Comparison of ENCODE assay signal across 8 cellular contexts in the genomic region with DNA sequence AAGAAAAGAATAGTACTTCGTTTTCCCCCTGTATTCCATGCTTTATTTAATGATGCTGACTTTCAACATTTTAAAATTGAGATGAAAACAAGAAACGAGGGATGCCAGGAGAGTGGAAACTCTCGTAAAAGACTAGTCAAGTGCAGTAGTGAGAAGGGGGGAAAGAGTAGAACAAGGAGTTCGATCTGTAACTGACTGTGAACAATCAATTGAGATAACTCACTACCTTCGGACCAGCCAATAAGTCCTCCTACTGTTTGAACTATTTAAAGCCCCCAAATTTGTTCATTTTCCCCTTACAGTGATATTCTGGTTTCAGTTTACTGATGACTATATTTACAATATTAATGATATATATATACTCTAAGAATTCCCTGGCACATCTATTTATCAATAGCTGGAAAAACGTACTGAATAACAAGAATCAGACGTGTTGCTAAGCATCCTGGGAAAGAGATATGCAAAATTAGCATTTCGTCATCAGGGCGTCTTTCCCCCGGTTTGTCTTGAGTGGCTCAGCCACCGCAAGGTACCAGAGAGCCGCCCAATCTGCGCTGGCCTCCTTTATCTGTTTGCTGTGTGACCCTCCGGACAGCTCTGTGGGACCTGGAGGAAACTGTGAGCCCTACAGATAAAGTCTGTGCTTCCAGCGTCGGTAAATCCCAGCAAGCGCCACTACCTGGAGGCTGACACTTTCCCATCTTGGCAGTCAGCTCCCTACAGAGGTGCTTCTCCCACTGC. TPM values are rescaled to one million over a fixed set of nuclear protein-coding genes. Genes with fewer than 3 reads are reported as not detected.
DNase-seq lines count a peak whose midpoint lies in the region; ATAC-seq, FAIRE-seq and TF ChIP-seq lines count a peak whose summit lies in the region.

No MANE protein-coding gene starts in this region.

- H3K27me3 ChIP-seq in adrenal gland: no peaks in the 10 kb centered on the region

- ATAC-seq in HG02798 (IDR thresholded peaks at IDR 0.05; ENCODE audit: poor library complexity, unreplicated experiment): peak; percentile 90
- ATAC-seq in left cardiac atrium: peak; percentile 90 to 93

- no peaks in the 10 kb centered on the region for H3K36me3 ChIP-seq in adrenal gland (replicated peaks in 1 of 2)

- no peak for TF ChIP-seq POLR2A in GM12891 (IDR thresholded peaks at IDR 0.05; ENCODE audit: low read depth, low read length)
- peak in 1 of 2 donors; percentile 31 for TF ChIP-seq POLR2A in adrenal gland (IDR thresholded peaks at IDR 0.05)

- DNase-seq in GM12891 (ENCODE audit: insufficient read length, low spot score) (peak; percentile 78), NCI-H1417 treated with DMSO at 0.1 percent for 48 hours (lab: John Stamatoyannopoulos, UW) (peak; percentile 87), SW480 (ENCODE audit: low spot score) (peak; percentile 94), adrenal gland (peak; percentile 79 to 95 (median 91)), left cardiac atrium (peak; percentile 87), posterior vena cava (ENCODE audit: low spot score) (peak; percentile 89), ureter (ENCODE audit: low spot score) (peak; percentile 83)

- peak overlapping the region in 3 of 4 donors; percentile 9 to 63 (median 59) for H3K4me3 ChIP-seq in adrenal gland

- FAIRE-seq in GM12891 (lab: Jason Lieb, UNC): peak; percentile 84

- H3K4me1 ChIP-seq in adrenal gland (replicated peaks in 1 of 2): peaks cover 0 to 16% of the 10 kb centered on the region in 2 donors

- 0% methylated on average over 16 to 17 of the region's 17 CpGs for WGBS in adrenal gland, 4 donors

- H3K27ac ChIP-seq in adrenal gland: peak overlapping the region; percentile 4 to 87 (median 74)

- no peak for TF ChIP-seq CTCF in adrenal gland (IDR thresholded peaks at IDR 0.05)

- intact Hi-C loops in adrenal gland (cut with DNase I): no loop called here
- intact Hi-C loops in left cardiac atrium (cut with DNase I): no loop called here
- intact Hi-C loops in posterior vena cava (cut with DNase I): no loop called here

- H3K9me3 ChIP-seq in adrenal gland (replicated peaks in 1 of 3): no peaks in the 10 kb centered on the region

TF ChIP-seq in GM12891, 5 proteins besides CTCF, POLR2A, EP300 and RAD21:
- TF ChIP-seq TAF1 (IDR thresholded peaks at IDR 0.05; ENCODE audit: low read depth, low read length) (0 out of 2 replicates have a peak, but pooled peaks have one; percentile 28), PAX5 (IDR thresholded peaks at IDR 0.05; ENCODE audit: insufficient read depth, low read length, severe bottlenecking) (no peak), SPI1 (IDR thresholded peaks at IDR 0.05; ENCODE audit: low read depth, low read length) (no peak), POLR2AphosphoS5 (IDR thresholded peaks at IDR 0.05; ENCODE audit: low read depth, low read length) (no peak), POU2F2 (IDR thresholded peaks at IDR 0.05; ENCODE audit: low read depth, low read length) (peak; percentile 99)

RNA-seq across cellular contexts. Expression of gene PDIA4, which starts 41.1 kb away (rescaled TPM):
- polyA plus RNA-seq in GM12891 (2012; ENCODE audit: low read depth, missing spikeins): 65.8 TPM
- total RNA-seq in adrenal gland (100 to 1,000 TPM in 2 of 8 donors, 10 to 100 TPM in 6; 52.1 to 123 (median 69.7) TPM), left cardiac atrium (10 to 100 TPM; 56.2 to 95.3 TPM), posterior vena cava (100 to 1,000 TPM in 1 of 2 donors, 10 to 100 TPM in 1; 64.8 to 117 TPM), ureter (116 TPM)
- 10 to 100 TPM; 19.9 to 91.3 (median 26.1) TPM for polyA plus RNA-seq in adrenal gland

Comparison
In these comparisons a context has a peak if more than half of its experiments do, and no peak if none do; other contexts are left out.
1. Peak in every context shown above with its lines: DNase-seq, ATAC-seq, H3K4me3 ChIP-seq and H3K27ac ChIP-seq.